26 cellular contexts compared by ENCODE assay signal in the genomic region with DNA sequence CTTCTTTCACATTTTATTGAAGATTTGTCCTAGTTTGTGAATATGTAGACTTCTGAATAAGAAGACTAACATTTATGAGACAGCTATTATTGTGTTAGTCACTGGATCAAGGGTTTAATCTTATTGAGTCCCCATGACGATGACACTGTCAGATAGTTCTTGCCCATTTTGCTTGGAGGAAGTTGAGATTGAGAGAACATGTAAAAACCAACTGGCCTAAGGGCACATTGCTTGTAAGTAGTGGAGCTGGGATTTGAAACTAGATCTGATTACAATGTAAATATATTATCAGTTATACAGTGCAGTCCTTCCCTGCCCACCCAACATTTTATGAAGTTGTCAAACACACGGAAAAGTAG. TPM values are rescaled to one million over a fixed set of nuclear protein-coding genes. Genes with fewer than 3 reads are reported as not detected.
"Had no signal": no experiment of that assay in that cellular context is flagged by ENCODE, and none has a peak within 500 bp of the region (broad histone marks: within the 10 kb centered on the region; RNA-seq: fewer than 3 reads in every experiment).

No MANE protein-coding gene starts in this region.

- H3K9ac ChIP-seq: neural progenitor cell had no signal

- H3K27me3 Mint-ChIP-seq: memory B cell had no signal

- H3K9me3 Mint-ChIP-seq: memory B cell; natural killer cell; stimulated activated naive CD8-positive, alpha-beta T cell treated with anti-CD3 and anti-CD28 coated beads, Interleukin-15, amount 100 ng/mL, for 72 hours had no signal

- H3K36me3 Mint-ChIP-seq: memory B cell, natural killer cell, neural progenitor cell had no signal

- H3K9me3 ChIP-seq: gastrocnemius medialis, heart left ventricle, prostate gland, right atrium auricular region, suprapubic skin, transverse colon, upper lobe of right lung, uterus had no signal

- H3K4me3 Mint-ChIP-seq: memory B cell; natural killer cell; neural progenitor cell; stimulated activated naive CD8-positive, alpha-beta T cell treated with anti-CD3 and anti-CD28 coated beads, Interleukin-15, amount 100 ng/mL, for 72 hours had no signal

- H3K27ac ChIP-seq: dorsolateral prefrontal cortex, gastrocnemius medialis, heart left ventricle, hepatocyte, neural progenitor cell, prostate gland, right atrium auricular region, suprapubic skin, transverse colon, upper lobe of right lung, uterus had no signal

- H2AFZ ChIP-seq: hepatocyte, neural progenitor cell had no signal

- DNase-seq: dorsolateral prefrontal cortex; effector CD4-positive, alpha-beta T cell; gastrocnemius medialis; heart left ventricle; kidney; natural killer cell; stimulated activated CD4-positive, alpha-beta T cell treated with anti-CD3 and anti-CD28 coated beads, Interleukin-12 subunit alpha, Interleukin-12 subunit beta, amount 100 ng/mL, for 4 hours; stimulated activated CD4-positive, alpha-beta T cell treated with anti-CD3 and anti-CD28 coated beads, Interleukin-1b, Interleukin-23, amount 100 ng/mL, for 48 hours; stimulated activated CD4-positive, alpha-beta T cell treated with anti-CD3 and anti-CD28 coated beads, Interleukin-4, amount 100 ng/mL, for 1 hour; stimulated activated CD8-positive, alpha-beta memory T cell treated with anti-CD3 and anti-CD28 coated beads, Interleukin-4, amount 100 ng/mL, for 48 hours; stimulated activated naive CD4-positive, alpha-beta T cell; stimulated activated naive CD8-positive, alpha-beta T cell treated with anti-CD3 and anti-CD28 coated beads, Interleukin-15, amount 100 ng/mL, for 72 hours; transverse colon; upper lobe of right lung; uterus had no signal

- ATAC-seq: gastrocnemius medialis; heart left ventricle; left lobe of liver; natural killer cell; sciatic nerve; stimulated activated naive CD8-positive, alpha-beta T cell treated with anti-CD3 and anti-CD28 coated beads, Interleukin-15, amount 100 ng/mL, for 72 hours; upper lobe of right lung had no signal

- H3K36me3 ChIP-seq: gastrocnemius medialis, heart left ventricle, neural progenitor cell, prostate gland, right atrium auricular region, suprapubic skin, transverse colon, upper lobe of right lung, uterus had no signal

- H3K4me1 Mint-ChIP-seq: natural killer cell; neural progenitor cell; stimulated activated naive CD8-positive, alpha-beta T cell treated with anti-CD3 and anti-CD28 coated beads, Interleukin-15, amount 100 ng/mL, for 72 hours had no signal

- H3K27ac Mint-ChIP-seq: memory B cell; natural killer cell; neural progenitor cell; stimulated activated naive CD8-positive, alpha-beta T cell treated with anti-CD3 and anti-CD28 coated beads, Interleukin-15, amount 100 ng/mL, for 72 hours had no signal

- H3K79me2 ChIP-seq: hepatocyte had no signal

- H3K4me2 ChIP-seq: hepatocyte, neural progenitor cell, smooth muscle cell had no signal

- H3K27me3 ChIP-seq: dorsolateral prefrontal cortex, gastrocnemius medialis, neural progenitor cell, right atrium auricular region, suprapubic skin, upper lobe of right lung, uterus had no signal

- H3K4me3 ChIP-seq: dorsolateral prefrontal cortex, gastrocnemius medialis, heart left ventricle, hepatocyte, lung, neural progenitor cell, prostate gland, right atrium auricular region, smooth muscle cell, suprapubic skin, transverse colon, upper lobe of right lung, uterus had no signal

- H3K4me1 ChIP-seq: gastrocnemius medialis, heart left ventricle, neural progenitor cell, prostate gland, right atrium auricular region, suprapubic skin, transverse colon, upper lobe of right lung, uterus had no signal

- FAIRE-seq: kidney had no signal

RNA-seq across cellular contexts. Expression of a gene that starts 16.0 kb away (rescaled TPM):
- total RNA-seq: mononuclear cell, natural killer cell, upper lobe of right lung had no signal
